ENCODE assay signal across 8 cellular contexts in the genomic region with DNA sequence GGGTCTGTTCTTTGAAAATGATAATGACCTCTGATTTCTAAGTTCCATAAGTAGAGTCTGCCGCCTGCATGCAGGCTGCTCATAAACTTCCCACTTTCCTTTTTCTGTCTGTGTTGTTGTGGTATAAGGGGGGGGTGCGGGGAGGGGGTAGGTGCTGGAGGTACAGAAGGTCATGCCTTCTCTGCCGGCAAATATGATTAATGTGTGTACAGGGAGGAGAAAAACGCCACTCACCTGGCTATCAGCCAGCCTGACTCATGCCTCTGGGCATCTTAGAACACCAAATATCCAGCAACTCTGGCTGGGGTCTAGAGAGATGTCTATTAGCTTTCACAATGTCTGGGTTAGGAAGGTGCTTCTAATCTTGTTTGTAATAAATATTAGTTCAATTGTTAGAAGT.
A peak's percentile ranks its signal among the peaks of the same experiment; 100 is the strongest.
DNase-seq lines count a peak whose midpoint lies in the region; ATAC-seq, FAIRE-seq and TF ChIP-seq lines count a peak whose summit lies in the region.

No MANE protein-coding gene starts in this region.

- CTCF ChIA-PET in activated CD4-positive, alpha-beta memory T cell treated with anti-CD3 and anti-CD28 coated beads for 36 hours (lab: Charles Lee): interaction anchor here (1.4 kb wide), 1 partner anchor 30 kb away, joined by 3 read pairs; no protein-coding TSS in a partner anchor

- no peak overlapping the region for H3K27ac Mint-ChIP-seq in activated T-cell treated with anti-CD3 and anti-CD28 coated beads, Interleukin-2, amount 50 U/mL, for 72 hours
- H3K27ac Mint-ChIP-seq in activated CD4-positive, alpha-beta memory T cell treated with anti-CD3 and anti-CD28 coated beads for 36 hours: no peak overlapping the region

- no peaks in the 10 kb centered on the region for H3K27me3 ChIP-seq in bronchial epithelial cell (ENCODE audit: control insufficient read depth, insufficient read depth, low read length)

- no peak overlapping the region for H3K4me3 ChIP-seq in bronchial epithelial cell (ENCODE audit: low read depth, low read length)

- FAIRE-seq in bronchial epithelial cell (lab: Jason Lieb, UNC): no peak

- intact Hi-C loops in activated CD4-positive, alpha-beta memory T cell treated with anti-CD3 and anti-CD28 coated beads for 36 hours (cut with micrococcal nuclease): no loop called here

- no peaks in the 10 kb centered on the region for H3K9me3 Mint-ChIP-seq in activated T-cell treated with anti-CD3 and anti-CD28 coated beads, Interleukin-2, amount 50 U/mL, for 72 hours
- H3K9me3 Mint-ChIP-seq in activated CD4-positive, alpha-beta memory T cell treated with anti-CD3 and anti-CD28 coated beads for 36 hours: no peaks in the 10 kb centered on the region

- H3K36me3 ChIP-seq in bronchial epithelial cell (ENCODE audit: control insufficient read depth, insufficient read depth, low read length): no peaks in the 10 kb centered on the region

- no peak overlapping the region for H3K4me3 Mint-ChIP-seq in activated T-cell treated with anti-CD3 and anti-CD28 coated beads, Interleukin-2, amount 50 U/mL, for 72 hours
- H3K4me3 Mint-ChIP-seq in activated CD4-positive, alpha-beta memory T cell treated with anti-CD3 and anti-CD28 coated beads for 36 hours: no peak overlapping the region

- H3K36me3 Mint-ChIP-seq in activated T-cell treated with anti-CD3 and anti-CD28 coated beads, Interleukin-2, amount 50 U/mL, for 72 hours (ENCODE audit: insufficient read depth in 2 of 2): no peaks in the 10 kb centered on the region
- no peaks in the 10 kb centered on the region for H3K36me3 Mint-ChIP-seq in activated CD4-positive, alpha-beta memory T cell treated with anti-CD3 and anti-CD28 coated beads for 36 hours

- no peaks in the 10 kb centered on the region for H3K4me1 Mint-ChIP-seq in activated T-cell treated with anti-CD3 and anti-CD28 coated beads, Interleukin-2, amount 50 U/mL, for 72 hours (ENCODE audit: low read depth)
- peaks cover 9% of the 10 kb centered on the region for H3K4me1 Mint-ChIP-seq in activated CD4-positive, alpha-beta memory T cell treated with anti-CD3 and anti-CD28 coated beads for 36 hours (ENCODE audit: low read depth)

- peak; percentile 75 for DNase-seq in NCI-H1105 treated with DMSO at 0.1 percent for 48 hours (lab: John Stamatoyannopoulos, UW)
- peak; percentile 97 for DNase-seq in bronchial epithelial cell (ENCODE audit: low read depth)
- peak; percentile 91 for DNase-seq in mucosa of gallbladder (ENCODE audit: low spot score)
- no peak for DNase-seq in activated T-cell treated with anti-CD3 and anti-CD28 coated beads, Interleukin-2, amount 50 U/mL, for 72 hours
- no peak for DNase-seq in GOT3 (lab: John Stamatoyannopoulos, UW)
- no peak for DNase-seq in germinal center (ENCODE audit: low spot score)
- no peak for DNase-seq in activated CD4-positive, alpha-beta memory T cell treated with anti-CD3 and anti-CD28 coated beads for 36 hours

- TF ChIP-seq CTCF in bronchial epithelial cell (IDR thresholded peaks at IDR 0.05; ENCODE audit: insufficient read depth, low read length, severe bottlenecking): no peak

- peaks cover 13% of the 10 kb centered on the region for H3K27me3 Mint-ChIP-seq in activated T-cell treated with anti-CD3 and anti-CD28 coated beads, Interleukin-2, amount 50 U/mL, for 72 hours (ENCODE audit: low read depth)
- no peaks in the 10 kb centered on the region for H3K27me3 Mint-ChIP-seq in activated CD4-positive, alpha-beta memory T cell treated with anti-CD3 and anti-CD28 coated beads for 36 hours

- ATAC-seq in GM18868 (IDR thresholded peaks at IDR 0.05; ENCODE audit: unreplicated experiment): peak; percentile 77
- ATAC-seq in activated T-cell treated with anti-CD3 and anti-CD28 coated beads, Interleukin-2, amount 50 U/mL, for 72 hours (replicated peaks in 1 of 2): no peak

- POLR2A ChIA-PET in activated CD4-positive, alpha-beta memory T cell treated with anti-CD3 and anti-CD28 coated beads for 36 hours (lab: Charles Lee): no interaction called here

Comparison
In these comparisons a context has a peak if more than half of its experiments do, and no peak if none do; other contexts are left out.
1. DNase-seq: peak in NCI-H1105 treated with DMSO at 0.1 percent for 48 hours (single experiment), bronchial epithelial cell (single experiment) and mucosa of gallbladder (single experiment); none in activated T-cell treated with anti-CD3 and anti-CD28 coated beads, Interleukin-2, amount 50 U/mL, for 72 hours (0 of 2), GOT3 (single experiment), germinal center (single experiment) and activated CD4-positive, alpha-beta memory T cell treated with anti-CD3 and anti-CD28 coated beads for 36 hours (single experiment).